8 cellular contexts compared by ENCODE assay signal in genomic region chr1:169484683-169485426, GRCh38. TPM values are rescaled to one million over a fixed set of nuclear protein-coding genes. Genes with fewer than 3 reads are reported as not detected.
DNase-seq lines count a peak whose midpoint lies in the region; ATAC-seq and TF ChIP-seq lines count a peak whose summit lies in the region.

No MANE protein-coding gene starts in this region.

- H3K79me2 ChIP-seq in MM.1S (ENCODE audit: low read length): peaks cover 30% of the 10 kb centered on the region

- peak; percentile 52 to 61 (median 59) for ATAC-seq in right lobe of liver

- no peaks in the 10 kb centered on the region for H3K9me2 ChIP-seq in MM.1S (replicated peaks; ENCODE audit: insufficient read depth, low read length)

- no peaks in the 10 kb centered on the region for H3K9me3 ChIP-seq in HAP-1
- H3K9me3 ChIP-seq in MM.1S (replicated peaks; ENCODE audit: insufficient read depth, low read length): no peaks in the 10 kb centered on the region
- no peaks in the 10 kb centered on the region for H3K9me3 ChIP-seq in right lobe of liver

- intact Hi-C loops in right lobe of liver (cut with DNase I): no loop called here

- H3K27me3 ChIP-seq in HAP-1 (ENCODE audit: low read depth) (no peaks in the 10 kb centered on the region), MM.1S (replicated peaks; ENCODE audit: insufficient read depth, low read length) (no peaks in the 10 kb centered on the region), right lobe of liver (no peaks in the 10 kb centered on the region)

- no peaks in the 10 kb centered on the region for H4K20me1 ChIP-seq in MM.1S (ENCODE audit: insufficient read depth, low read length)

- peak overlapping the region; percentile 75 for H3K4me2 ChIP-seq in MM.1S (ENCODE audit: low read depth, low read length)

- H3K36me3 ChIP-seq in HAP-1 (replicated peaks): no peaks in the 10 kb centered on the region
- no peaks in the 10 kb centered on the region for H3K36me3 ChIP-seq in MM.1S (replicated peaks; ENCODE audit: insufficient read depth, low read length)
- H3K36me3 ChIP-seq in right lobe of liver: no peaks in the 10 kb centered on the region

- H3K27ac ChIP-seq in MM.1S (ENCODE audit: low read length) (peak overlapping the region; percentile 63; the same call in 1 of the 2 replicates), right lobe of liver (peak overlapping the region; percentile 98 to 100 (median 100))

- H3K4me1 ChIP-seq in HAP-1: peaks cover 42% of the 10 kb centered on the region
- peaks cover 8% of the 10 kb centered on the region for H3K4me1 ChIP-seq in MM.1S (ENCODE audit: low read length)
- H3K4me1 ChIP-seq in right lobe of liver: peaks cover 0 to 48% (median 12%) of the 10 kb centered on the region in 4 donors

- H3K4me3 ChIP-seq in GM12864 (ENCODE audit: low read depth, low read length): peak overlapping the region; percentile 84
- peak overlapping the region; percentile 72 for H3K4me3 ChIP-seq in HAP-1
- H3K4me3 ChIP-seq in MM.1S (ENCODE audit: low read length): peak overlapping the region; percentile 79
- H3K4me3 ChIP-seq in WI38 (ENCODE audit: low read depth, low read length): peak overlapping the region; percentile 79
- H3K4me3 ChIP-seq in right lobe of liver: peak overlapping the region; percentile 75 to 88 (median 76)

- 5% methylated on average over 15 of the region's 15 CpGs for WGBS in right lobe of liver (ENCODE audit: insufficient coverage, low coverage, low lambda C conversion rate, missing lambda C conversion rate)

- H3F3A ChIP-seq in MM.1S (ENCODE audit: insufficient read depth, low read length): no peaks in the 10 kb centered on the region

- peak overlapping the region; percentile 77 for H2AFZ ChIP-seq in MM.1S (ENCODE audit: low read length)

- TF ChIP-seq CTCF in GM12864 (IDR thresholded peaks at IDR 0.05; ENCODE audit: low read depth, low read length, missing control alignments): no peak
- no peak for TF ChIP-seq CTCF in MM.1S (IDR thresholded peaks at IDR 0.05; ENCODE audit: low read length)
- no peak for TF ChIP-seq CTCF in WI38 (IDR thresholded peaks at IDR 0.05; ENCODE audit: low read depth, low read length)
- no peak for TF ChIP-seq CTCF in right lobe of liver (IDR thresholded peaks at IDR 0.05)

- DNase-seq in GM12864 (ENCODE audit: low read depth) (no peak), HAP-1 (ENCODE audit: low spot score in 2 of 2) (peak; percentile 24 to 34), MM.1S (peak; percentile 60), dermis blood vessel endothelial cell (peak; percentile 71), right lobe of liver (peak; percentile 57 to 79 (median 77)), GDM1 (lab: John Stamatoyannopoulos, UW) (no peak)
- peak; percentile 63 for DNase-seq in stimulated activated CD8-positive, alpha-beta memory T cell treated with anti-CD3 and anti-CD28 coated beads, Interleukin-4, amount 100 ng/mL, for 48 hours

- peak overlapping the region; percentile 73 for H3K9ac ChIP-seq in MM.1S (ENCODE audit: low read length)

- in situ Hi-C loops in HAP-1 (cut with MboI; ENCODE audit: low sequenced_read_pairs): loop anchor here (10.0 kb wide), 1 partner anchor 380 kb away; the partner anchor contains the start of gene ATP1B1

- TF ChIP-seq POLR2A in right lobe of liver (IDR thresholded peaks at IDR 0.05): no peak

RNA-seq across cellular contexts. Expression of gene SLC19A2, which starts 0.9 kb away (rescaled TPM):
- total RNA-seq in dermis blood vessel endothelial cell: 3.7 and 3.9 TPM in 2 replicates
- 10 to 100 TPM in 1 of 6 experiments, 1 to 10 TPM in 5; 7.1 to 12.7 (median 8.1) TPM for total RNA-seq in right lobe of liver

RNA-seq across cellular contexts. Expression of gene CCDC181, which starts 57.6 kb away (rescaled TPM):
- not detected in 2 replicates for total RNA-seq in dermis blood vessel endothelial cell
- total RNA-seq in right lobe of liver: under 1 TPM in 1 of 6 experiments, not detected in 5; 0.15 TPM

Comparison
In these comparisons a context has a peak if more than half of its experiments do, and no peak if none do; other contexts are left out.
1. DNase-seq: peak in HAP-1 (2 of 2), MM.1S (single experiment), dermis blood vessel endothelial cell (single experiment), right lobe of liver (3 of 3) and stimulated activated CD8-positive, alpha-beta memory T cell treated with anti-CD3 and anti-CD28 coated beads, Interleukin-4, amount 100 ng/mL, for 48 hours (single experiment); none in GM12864 (single experiment) and GDM1 (single experiment).
2. Peak in every context shown above with its lines, with median percentiles within 50 percentile points of each other: H3K4me3 ChIP-seq.